17 cellular contexts compared by ENCODE assay signal in genomic region chr13:100528353-100528752, GRCh38.
DNase-seq lines count a peak whose midpoint lies in the region; ATAC-seq and TF ChIP-seq lines count a peak whose summit lies in the region.
"Had no signal": no experiment of that assay in that cellular context is flagged by ENCODE, and none has a peak within 500 bp of the region (broad histone marks: within the 10 kb centered on the region; RNA-seq: fewer than 3 reads in every experiment).

No MANE protein-coding gene starts in this region.

- no peaks in the 10 kb centered on the region for H3K9me3 ChIP-seq in osteoblast (ENCODE audit: low read depth, low read length)
- H3K9me3 ChIP-seq: A549, Caco-2, HAP-1 had no signal

- peak; percentile 34 for DNase-seq in activated CD8-positive, alpha-beta memory T cell treated with anti-CD3 and anti-CD28 coated beads, Interleukin-2, amount 50 U/mL, for 48 hours
- no peak for DNase-seq in activated CD8-positive, alpha-beta memory T cell treated with anti-CD3 and anti-CD28 coated beads, Interleukin-2, amount 10 ng/mL, durations not matched to agents 7 days and 5 days
- DNase-seq in coronary artery (ENCODE audit: low spot score) (peak; percentile 29), endothelial cell (ENCODE audit: low spot score) (no peak), osteoblast (ENCODE audit: insufficient read length, low spot score, missing footprints) (peak; percentile 53), T1000 (lab: John Stamatoyannopoulos, UW) (no peak), NCI-H146 treated with DMSO at 0.1 percent for 48 hours (lab: John Stamatoyannopoulos, UW; ENCODE audit: unreplicated experiment) (no peak), NCI-H2029 (lab: John Stamatoyannopoulos, UW) (no peak)
- DNase-seq: AML-193; Caco-2; CD4-positive, alpha-beta T cell; GOT3 had no signal

- H2AFZ ChIP-seq in osteoblast (ENCODE audit: low read length): no peak overlapping the region

- no peaks in the 10 kb centered on the region for H3K27me3 ChIP-seq in osteoblast (ENCODE audit: insufficient read depth, low read length)

- H3K79me2 ChIP-seq in osteoblast (ENCODE audit: insufficient read depth, low read length): no peaks in the 10 kb centered on the region

- no peaks in the 10 kb centered on the region for H4K20me1 ChIP-seq in osteoblast (ENCODE audit: insufficient read depth, low read length)

- H3K4me3 ChIP-seq in coronary artery (no peak overlapping the region), osteoblast (ENCODE audit: insufficient read depth, low read length) (no peak overlapping the region)
- H3K4me3 ChIP-seq: A549, HAP-1 had no signal

- H3K27ac Mint-ChIP-seq in activated CD8-positive, alpha-beta memory T cell treated with anti-CD3 and anti-CD28 coated beads, Interleukin-2, amount 10 ng/mL, durations not matched to agents 7 days and 5 days: no peak overlapping the region
- H3K27ac Mint-ChIP-seq in endothelial cell (ENCODE audit: unreplicated experiment): no peak overlapping the region
- H3K27ac Mint-ChIP-seq: CD4-positive, alpha-beta T cell had no signal

- no peak for ATAC-seq in activated CD8-positive, alpha-beta memory T cell treated with anti-CD3 and anti-CD28 coated beads, Interleukin-2, amount 10 ng/mL, durations not matched to agents 7 days and 5 days
- ATAC-seq: A549, HepG2 had no signal

- H3K9me3 Mint-ChIP-seq in activated CD8-positive, alpha-beta memory T cell treated with anti-CD3 and anti-CD28 coated beads, Interleukin-2, amount 10 ng/mL, durations not matched to agents 7 days and 5 days (ENCODE audit: low read depth): no peaks in the 10 kb centered on the region
- no peaks in the 10 kb centered on the region for H3K9me3 Mint-ChIP-seq in endothelial cell (ENCODE audit: unreplicated experiment)
- H3K9me3 Mint-ChIP-seq: CD4-positive, alpha-beta T cell had no signal

- CTCF ChIA-PET in activated CD8-positive, alpha-beta memory T cell treated with anti-CD3 and anti-CD28 coated beads, Interleukin-2, amount 10 ng/mL, durations not matched to agents 7 days and 5 days (lab: Charles Lee): interaction anchor here (1.3 kb wide), 1 partner anchor 13 kb away, joined by 3 read pairs; no protein-coding TSS in a partner anchor

- H3K4me1 ChIP-seq in osteoblast (ENCODE audit: insufficient read depth, low read length): no peaks in the 10 kb centered on the region
- H3K4me1 ChIP-seq: A549, HAP-1 had no signal

- no peaks in the 10 kb centered on the region for H3K36me3 Mint-ChIP-seq in activated CD8-positive, alpha-beta memory T cell treated with anti-CD3 and anti-CD28 coated beads, Interleukin-2, amount 10 ng/mL, durations not matched to agents 7 days and 5 days
- peaks cover 20% of the 10 kb centered on the region for H3K36me3 Mint-ChIP-seq in endothelial cell (ENCODE audit: low read depth, unreplicated experiment)

- peaks cover 6% of the 10 kb centered on the region for H3K36me3 ChIP-seq in osteoblast (ENCODE audit: insufficient read depth, low read length)
- H3K36me3 ChIP-seq: HAP-1 had no signal

- H3K4me1 Mint-ChIP-seq in activated CD8-positive, alpha-beta memory T cell treated with anti-CD3 and anti-CD28 coated beads, Interleukin-2, amount 10 ng/mL, durations not matched to agents 7 days and 5 days: no peaks in the 10 kb centered on the region
- H3K4me1 Mint-ChIP-seq in endothelial cell (ENCODE audit: unreplicated experiment): peaks cover 8% of the 10 kb centered on the region

- TF ChIP-seq CTCF in coronary artery (IDR thresholded peaks at IDR 0.05): no peak
- no peak for TF ChIP-seq CTCF in endothelial cell (IDR thresholded peaks at IDR 0.05; ENCODE audit: unreplicated experiment)
- no peak for TF ChIP-seq CTCF in osteoblast (IDR thresholded peaks at IDR 0.05; ENCODE audit: extremely low read depth, low read depth, low read length)

- H3K4me3 Mint-ChIP-seq in activated CD8-positive, alpha-beta memory T cell treated with anti-CD3 and anti-CD28 coated beads, Interleukin-2, amount 10 ng/mL, durations not matched to agents 7 days and 5 days: no peak overlapping the region
- H3K4me3 Mint-ChIP-seq in endothelial cell (ENCODE audit: unreplicated experiment): peak overlapping the region; percentile 59
- H3K4me3 Mint-ChIP-seq: CD4-positive, alpha-beta T cell had no signal

- H3K27ac ChIP-seq in coronary artery (no peak overlapping the region), osteoblast (ENCODE audit: low read depth, low read length) (no peak overlapping the region)
- H3K27ac ChIP-seq: 22Rv1, A549, C4-2B had no signal

- H3K27me3 Mint-ChIP-seq in activated CD8-positive, alpha-beta memory T cell treated with anti-CD3 and anti-CD28 coated beads, Interleukin-2, amount 10 ng/mL, durations not matched to agents 7 days and 5 days: no peaks in the 10 kb centered on the region
- peaks cover 3% of the 10 kb centered on the region for H3K27me3 Mint-ChIP-seq in endothelial cell (ENCODE audit: unreplicated experiment)
- H3K27me3 Mint-ChIP-seq: CD4-positive, alpha-beta T cell had no signal

- H3K4me2 ChIP-seq in osteoblast (ENCODE audit: insufficient read depth, low read length): no peak overlapping the region
- H3K4me2 ChIP-seq: A549 had no signal

Comparison
In these comparisons a context has a peak if more than half of its experiments do, and no peak if none do; other contexts are left out.
1. DNase-seq: peak in activated CD8-positive, alpha-beta memory T cell treated with anti-CD3 and anti-CD28 coated beads, Interleukin-2, amount 50 U/mL, for 48 hours (single experiment), coronary artery (single experiment) and osteoblast (single experiment); none in activated CD8-positive, alpha-beta memory T cell treated with anti-CD3 and anti-CD28 coated beads, Interleukin-2, amount 10 ng/mL, durations not matched to agents 7 days and 5 days (single experiment), endothelial cell (single experiment), T1000 (single experiment), NCI-H146 treated with DMSO at 0.1 percent for 48 hours (single experiment) and NCI-H2029 (single experiment).